In the genomic region with DNA sequence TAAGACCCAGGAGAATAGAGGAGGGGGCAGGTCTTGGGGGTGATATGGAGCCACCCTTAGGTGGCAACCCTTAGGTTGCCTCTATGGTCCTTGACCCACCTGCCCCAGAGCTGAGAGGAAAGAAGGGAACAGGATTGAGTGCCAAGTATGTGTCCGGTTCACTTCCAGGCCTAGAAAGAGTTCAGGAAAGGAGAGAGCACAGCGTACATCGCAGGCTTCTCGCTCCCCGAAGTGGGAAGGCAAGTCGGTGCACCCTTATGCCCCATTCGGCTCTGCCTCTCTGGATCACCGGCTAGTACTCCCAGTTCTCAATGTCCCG, we compare ENCODE assay signal across 6 cellular contexts. TPM values are rescaled to one million over a fixed set of nuclear protein-coding genes. Genes with fewer than 3 reads are reported as not detected.
DNase-seq lines count a peak whose midpoint lies in the region; ATAC-seq and TF ChIP-seq lines count a peak whose summit lies in the region.

No MANE protein-coding gene starts in this region.

- peak overlapping the region; percentile 47 for H3K4me3 Mint-ChIP-seq in T-helper 2 cell treated with Interferon-gamma antibody and Interleukin-4, amounts not matched to agents 5 μg/mL and 100 μg/mL, for 36 hours

- no peak for TF ChIP-seq CTCF in esophagus muscularis mucosa (IDR thresholded peaks at IDR 0.05)
- TF ChIP-seq CTCF in spleen (IDR thresholded peaks at IDR 0.05 in 8 of 11, conservative IDR thresholded peaks at IDR 0.05 in 3 of 11): no peak

- H3K27me3 Mint-ChIP-seq in T-helper 2 cell treated with Interferon-gamma antibody and Interleukin-4, amounts not matched to agents 5 μg/mL and 100 μg/mL, for 36 hours (ENCODE audit: low read depth): peaks cover 87% of the 10 kb centered on the region

- no peak for ATAC-seq in HG02885 (IDR thresholded peaks at IDR 0.05; ENCODE audit: poor library complexity, unreplicated experiment)

- H3K9me3 ChIP-seq in esophagus muscularis mucosa (no peaks in the 10 kb centered on the region), spleen (no peaks in the 10 kb centered on the region)

- peaks cover 8% of the 10 kb centered on the region for H3K4me1 Mint-ChIP-seq in T-helper 2 cell treated with Interferon-gamma antibody and Interleukin-4, amounts not matched to agents 5 μg/mL and 100 μg/mL, for 36 hours (ENCODE audit: low read depth)

- H3K27ac Mint-ChIP-seq in T-helper 2 cell treated with Interferon-gamma antibody and Interleukin-4, amounts not matched to agents 5 μg/mL and 100 μg/mL, for 36 hours: no peak overlapping the region

- no peak for TF ChIP-seq POLR2A in esophagus muscularis mucosa (IDR thresholded peaks at IDR 0.05; ENCODE audit: low read depth)
- no peak for TF ChIP-seq POLR2A in spleen (IDR thresholded peaks at IDR 0.05)

- 90% methylated on average over 2 of the region's 9 CpGs for WGBS in esophagus muscularis mucosa
- 47 to 74% (median 64%) methylated on average over 9 of the region's 9 CpGs for WGBS in spleen, 5 donors

- H3K4me1 ChIP-seq in esophagus muscularis mucosa (peaks cover 15 to 44% (median 34%) of the 10 kb centered on the region in 4 donors), spleen (peaks cover 14 to 48% (median 36%) of the 10 kb centered on the region in 6 donors)

- no peak for TF ChIP-seq EP300 in esophagus muscularis mucosa (IDR thresholded peaks at IDR 0.05)

- peaks cover 11 to 100% (median 76%) of the 10 kb centered on the region in 4 donors for H3K27me3 ChIP-seq in esophagus muscularis mucosa
- H3K27me3 ChIP-seq in spleen (replicated peaks in 1 of 7): peaks cover 4 to 100% (median 79%) of the 10 kb centered on the region in 7 donors

- H3K36me3 Mint-ChIP-seq in T-helper 2 cell treated with Interferon-gamma antibody and Interleukin-4, amounts not matched to agents 5 μg/mL and 100 μg/mL, for 36 hours (ENCODE audit: low read depth): no peaks in the 10 kb centered on the region

- DNase-seq in T-helper 2 cell treated with Interferon-gamma antibody and Interleukin-4, amounts not matched to agents 5 μg/mL and 100 μg/mL, for 36 hours (ENCODE audit: low spot score): no peak
- DNase-seq in T-helper 2 cell (no peak), esophagus muscularis mucosa (ENCODE audit: extremely low spot score) (no peak), spleen (peak; percentile 51), T-helper 9 cell (no peak)

- H3K36me3 ChIP-seq in esophagus muscularis mucosa (no peaks in the 10 kb centered on the region), spleen (no peaks in the 10 kb centered on the region)

- H3K9me3 Mint-ChIP-seq in T-helper 2 cell treated with Interferon-gamma antibody and Interleukin-4, amounts not matched to agents 5 μg/mL and 100 μg/mL, for 36 hours: no peaks in the 10 kb centered on the region

- H3K4me3 ChIP-seq in esophagus muscularis mucosa (peak overlapping the region; percentile 38 to 54 (median 42)), spleen (peak overlapping the region in 7 of 8 donors; percentile 14 to 67 (median 31))

- no peak overlapping the region for H3K27ac ChIP-seq in esophagus muscularis mucosa (replicated peaks in 1 of 4)
- peak overlapping the region in 5 of 8 donors; percentile 5 to 74 (median 57) for H3K27ac ChIP-seq in spleen

- intact Hi-C loops in esophagus muscularis mucosa (cut with DNase I): no loop called here
- intact Hi-C loops in spleen (cut with DNase I; ENCODE audit: low total_unique reads): loop anchor here (10.0 kb wide), 1 partner anchor 874 kb away; a partner anchor contains a TSS

RNA-seq across cellular contexts. Expression of a gene that starts 0.6 kb away (rescaled TPM):
- total RNA-seq in esophagus muscularis mucosa (under 1 TPM; under 0.01 to 0.71 (median 0.25) TPM), spleen (1 to 10 TPM in 5 of 7 donors, under 1 TPM in 2; 0.19 to 3.0 (median 2.0) TPM)
- under 1 TPM; 0.11 to 0.90 (median 0.27) TPM for polyA plus RNA-seq in spleen

RNA-seq across cellular contexts. Expression of a gene that starts 9.3 kb away (rescaled TPM):
- total RNA-seq in esophagus muscularis mucosa (10 to 100 TPM in 3 of 4 donors, 1 to 10 TPM in 1; 9.6 to 34.0 (median 23.1) TPM), spleen (10 to 100 TPM; 37.5 to 59.4 (median 49.0) TPM)
- 10 to 100 TPM; 38.9 to 58.0 (median 50.4) TPM for polyA plus RNA-seq in spleen

RNA-seq across cellular contexts. Expression of a gene that starts 18.9 kb away (rescaled TPM):
- total RNA-seq in esophagus muscularis mucosa (under 1 TPM in 1 of 4 donors, not detected in 3; 0.45 TPM), spleen (1 to 10 TPM in 3 of 7 donors, under 1 TPM in 4; 0.42 to 1.3 (median 0.66) TPM)
- polyA plus RNA-seq in spleen: 1 to 10 TPM; 1.0 to 1.4 (median 1.2) TPM

RNA-seq across cellular contexts. Expression of a gene that starts 19.0 kb away (rescaled TPM):
- total RNA-seq in esophagus muscularis mucosa: 10 to 100 TPM; 43.6 to 86.8 (median 63.2) TPM
- total RNA-seq in spleen: 10 to 100 TPM; 24.4 to 46.1 (median 32.2) TPM
- polyA plus RNA-seq in spleen: 10 to 100 TPM; 27.2 to 42.3 (median 36.2) TPM

RNA-seq across cellular contexts. Expression of a gene that starts 28.7 kb away (rescaled TPM):
- total RNA-seq in esophagus muscularis mucosa (1 to 10 TPM; 2.0 to 8.4 (median 4.7) TPM), spleen (10 to 100 TPM; 17.3 to 33.3 (median 23.0) TPM)
- polyA plus RNA-seq in spleen: 10 to 100 TPM in 2 of 3 donors, 1 to 10 TPM in 1; 7.7 to 17.7 (median 10.7) TPM

Comparison
In these comparisons a context has a peak if more than half of its experiments do, and no peak if none do; other contexts are left out.
1. H3K27ac ChIP-seq: peak in spleen (5 of 8); none in esophagus muscularis mucosa (0 of 4).